Comparison of ENCODE assay signal across 17 cellular contexts in the genomic region with DNA sequence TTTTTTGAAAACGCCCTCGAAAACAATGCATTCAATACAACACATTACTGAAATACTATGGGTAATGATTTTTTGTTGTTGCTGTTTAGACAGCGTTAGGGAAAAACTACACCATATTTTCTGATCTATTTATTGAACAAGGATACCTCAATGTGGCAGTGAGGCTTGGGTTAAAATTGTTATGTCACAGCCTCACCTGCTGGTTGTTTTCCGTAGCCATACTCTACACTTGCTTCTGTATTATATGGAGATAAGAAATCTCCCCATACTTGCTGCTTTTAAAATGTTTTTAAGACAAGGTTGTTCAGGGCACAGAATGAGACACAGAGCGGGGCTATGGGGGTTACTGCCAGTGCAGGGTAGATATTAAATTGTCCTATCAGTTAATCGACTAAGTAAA.
DNase-seq lines count a peak whose midpoint lies in the region; ATAC-seq and TF ChIP-seq lines count a peak whose summit lies in the region.
"Had no signal": no experiment of that assay in that cellular context is flagged by ENCODE, and none has a peak within 500 bp of the region (broad histone marks: within the 10 kb centered on the region; RNA-seq: fewer than 3 reads in every experiment).

No MANE protein-coding gene starts in this region.

- POLR2A ChIA-PET in SK-N-SH (lab: Yijun Ruan, JAX) (no interaction called here), activated B cell treated with CpG ODN at 0.5 μM for 24 hours (lab: Charles Lee) (no interaction called here)

- H3K36me3 Mint-ChIP-seq in activated B cell treated with CpG ODN at 0.5 μM for 24 hours (ENCODE audit: low read depth) = no peaks in the 10 kb centered on the region
- H3K36me3 Mint-ChIP-seq: natural killer cell had no signal

- no peaks in the 10 kb centered on the region for H3K9me2 ChIP-seq in SK-N-SH
- H3K9me2 ChIP-seq in MM.1S (replicated peaks; ENCODE audit: insufficient read depth, low read length) = no peaks in the 10 kb centered on the region

- no peak overlapping the region for H3K27ac Mint-ChIP-seq in activated B cell treated with CpG ODN at 0.5 μM for 24 hours
- H3K27ac Mint-ChIP-seq: activated naive CD4-positive, alpha-beta T cell treated with anti-CD3 and anti-CD28 coated beads for 36 hours; natural killer cell had no signal

- intact Hi-C loops in activated B cell treated with CpG ODN at 0.5 μM for 24 hours (cut with micrococcal nuclease) = loop anchor here (1.0 to 5.0 kb wide), 4 partner anchors 79 to 556 kb away; no protein-coding TSS in a partner anchor

- no peak for DNase-seq in SK-N-SH
- no peak for DNase-seq in activated B cell treated with CpG ODN at 0.5 μM for 24 hours
- no peak for DNase-seq in retinal pigment epithelial cell (ENCODE audit: low read depth)
- no peak for DNase-seq in mesenchymal stem cell
- DNase-seq in epidermal melanocyte (ENCODE audit: insufficient read length, low spot score) = no peak
- DNase-seq in MM.1S = no peak
- DNase-seq: activated CD4-positive, alpha-beta T cell treated with anti-CD3 and anti-CD28 coated beads, Interleukin-2, amount 50 U/mL, for 4 hours; activated naive CD4-positive, alpha-beta T cell treated with anti-CD3 and anti-CD28 coated beads for 36 hours; islet precursor cell; MV-4-11; natural killer cell; NCI-H526 treated with DMSO at 0.1 percent for 48 hours; uterus had no signal

- H4K20me1 ChIP-seq in SK-N-SH (ENCODE audit: insufficient read depth) (no peaks in the 10 kb centered on the region), MM.1S (ENCODE audit: insufficient read depth, low read length) (no peaks in the 10 kb centered on the region)

- no peak overlapping the region for H3K14ac ChIP-seq in mesenchymal stem cell (ENCODE audit: low read length in 2 of 2)

- CTCF ChIA-PET in SK-N-SH (lab: Yijun Ruan, JAX) = interaction anchor here (0.6 to 4.1 kb wide), 5 partner anchors 11 to 557 kb away, joined by 3 to 16 read pairs (median 3); no protein-coding TSS in a partner anchor
- CTCF ChIA-PET in activated B cell treated with CpG ODN at 0.5 μM for 24 hours (lab: Charles Lee) = interaction anchor here (1.0 to 5.7 kb wide), 6 partner anchors 69 to 259 kb away, joined by 3 to 110 read pairs (median 7); no protein-coding TSS in a partner anchor

- H3K23ac ChIP-seq in mesenchymal stem cell (ENCODE audit: low read length in 2 of 2) = no peak overlapping the region

- no peak overlapping the region for H4K8ac ChIP-seq in mesenchymal stem cell (ENCODE audit: low read length)

- no peak overlapping the region for H2BK15ac ChIP-seq in mesenchymal stem cell (ENCODE audit: low read depth, poor library complexity, severe bottlenecking)

- no peaks in the 10 kb centered on the region for H3K27me3 Mint-ChIP-seq in activated B cell treated with CpG ODN at 0.5 μM for 24 hours

- H3K4ac ChIP-seq in mesenchymal stem cell (ENCODE audit: low read depth in 1 of 2, low read length in 2 of 2) = no peak overlapping the region

- no peak overlapping the region for H2BK12ac ChIP-seq in mesenchymal stem cell (ENCODE audit: low read length in 2 of 2)

- H3K4me2 ChIP-seq in SK-N-SH (no peak overlapping the region), mesenchymal stem cell (ENCODE audit: low read length, poor library complexity, severe bottlenecking) (no peak overlapping the region), MM.1S (ENCODE audit: low read depth, low read length) (no peak overlapping the region)
- H3K4me2 ChIP-seq: smooth muscle cell had no signal

- H3K4me3 Mint-ChIP-seq in activated B cell treated with CpG ODN at 0.5 μM for 24 hours = no peak overlapping the region
- H3K4me3 Mint-ChIP-seq: activated naive CD4-positive, alpha-beta T cell treated with anti-CD3 and anti-CD28 coated beads for 36 hours; natural killer cell had no signal

- no peak overlapping the region for H2BK120ac ChIP-seq in mesenchymal stem cell (ENCODE audit: low read depth, low read length)

- H3K4me1 ChIP-seq in SK-N-SH (ENCODE audit: control insufficient read depth in 1 of 2, insufficient read depth in 2 of 2, low read depth in 1 of 2, low read length in 1 of 2) (no peaks in the 10 kb centered on the region), mesenchymal stem cell (ENCODE audit: control insufficient read depth, insufficient read depth, low read depth, low read length) (no peaks in the 10 kb centered on the region), MM.1S (ENCODE audit: low read length) (no peaks in the 10 kb centered on the region)
- H3K4me1 ChIP-seq: uterus had no signal

- H3K4me1 Mint-ChIP-seq in activated B cell treated with CpG ODN at 0.5 μM for 24 hours = no peaks in the 10 kb centered on the region
- H3K4me1 Mint-ChIP-seq: natural killer cell had no signal

- H4K91ac ChIP-seq in mesenchymal stem cell (ENCODE audit: low read length) = no peak overlapping the region

- TF ChIP-seq EP300 in SK-N-SH (IDR thresholded peaks at IDR 0.05; ENCODE audit: borderline replicate concordance in 1 of 2, low read depth in 1 of 2, low read length in 1 of 2) = no peak

- H3K27ac ChIP-seq in SK-N-SH (ENCODE audit: low read depth in 2 of 2, low read length in 1 of 2) (no peak overlapping the region), mesenchymal stem cell (ENCODE audit: low read length, poor library complexity, severe bottlenecking) (no peak overlapping the region), MM.1S (ENCODE audit: low read length) (no peak overlapping the region)
- H3K27ac ChIP-seq: uterus had no signal

- no peak for ATAC-seq in SK-N-SH treated with all-trans-retinoic acid at 6 μM for 48 hours
- ATAC-seq in HG02623 (IDR thresholded peaks at IDR 0.05; ENCODE audit: unreplicated experiment) = peak; percentile 53
- ATAC-seq in activated B cell treated with CpG ODN at 0.5 μM for 24 hours (ENCODE audit: low read depth) = peak; percentile 58
- ATAC-seq: HCT116, natural killer cell had no signal

- H3F3A ChIP-seq in SK-N-SH (replicated peaks; ENCODE audit: insufficient read depth) (no peaks in the 10 kb centered on the region), MM.1S (ENCODE audit: insufficient read depth, low read length) (no peaks in the 10 kb centered on the region)

- no peaks in the 10 kb centered on the region for H3K9me3 ChIP-seq in SK-N-SH
- peaks cover 5% of the 10 kb centered on the region for H3K9me3 ChIP-seq in mesenchymal stem cell (ENCODE audit: control insufficient read depth, low read length)
- H3K9me3 ChIP-seq in MM.1S (replicated peaks; ENCODE audit: insufficient read depth, low read length) = no peaks in the 10 kb centered on the region
- H3K9me3 ChIP-seq: uterus had no signal

- H3K79me1 ChIP-seq in mesenchymal stem cell (replicated peaks; ENCODE audit: low read length, poor library complexity, severe bottlenecking) = no peaks in the 10 kb centered on the region

- H3K9ac ChIP-seq in SK-N-SH (no peak overlapping the region), mesenchymal stem cell (ENCODE audit: low read length) (no peak overlapping the region), MM.1S (ENCODE audit: low read length) (no peak overlapping the region)

- 31% methylated on average over 6 of the region's 6 CpGs for WGBS in SK-N-SH (ENCODE audit: low lambda C conversion rate)
- 88% methylated on average over 1 of the region's 6 CpGs for WGBS in mesenchymal stem cell

- no peak overlapping the region for H3K18ac ChIP-seq in mesenchymal stem cell (ENCODE audit: low read depth in 1 of 2, low read length in 2 of 2)

- no peak overlapping the region for H2BK5ac ChIP-seq in mesenchymal stem cell (ENCODE audit: low read depth, low read length, poor library complexity, severe bottlenecking)

- H2AFZ ChIP-seq in SK-N-SH (ENCODE audit: low read depth) = no peak overlapping the region
- H2AFZ ChIP-seq in mesenchymal stem cell (ENCODE audit: low read depth, low read length) = no peak overlapping the region
- no peak overlapping the region for H2AFZ ChIP-seq in MM.1S (ENCODE audit: low read length)

- no peak overlapping the region for H2AK5ac ChIP-seq in mesenchymal stem cell (ENCODE audit: low read length, severe bottlenecking)

- H3K4me3 ChIP-seq in SK-N-SH (ENCODE audit: low read depth in 2 of 2, low read length in 1 of 2) (no peak overlapping the region), retinal pigment epithelial cell (ENCODE audit: low read length) (no peak overlapping the region), mesenchymal stem cell (ENCODE audit: insufficient read depth in 1 of 2, low read depth in 1 of 2, low read length in 2 of 2) (no peak overlapping the region), MM.1S (ENCODE audit: low read length) (no peak overlapping the region)
- H3K4me3 ChIP-seq: smooth muscle cell, uterus had no signal

- H3K27me3 ChIP-seq in SK-N-SH (ENCODE audit: insufficient read depth) (no peaks in the 10 kb centered on the region), mesenchymal stem cell (ENCODE audit: control insufficient read depth in 1 of 2, insufficient read depth in 1 of 2, low read length in 2 of 2) (no peaks in the 10 kb centered on the region), MM.1S (replicated peaks; ENCODE audit: insufficient read depth, low read length) (no peaks in the 10 kb centered on the region)
- H3K27me3 ChIP-seq: uterus had no signal

- TF ChIP-seq RAD21 in SK-N-SH (IDR thresholded peaks at IDR 0.05; ENCODE audit: low read length) = peak; percentile 66

- H3K79me2 ChIP-seq in SK-N-SH (ENCODE audit: insufficient read depth) (no peaks in the 10 kb centered on the region), MM.1S (ENCODE audit: low read length) (no peaks in the 10 kb centered on the region)

- no peaks in the 10 kb centered on the region for H3K36me3 ChIP-seq in SK-N-SH (replicated peaks in 1 of 2; ENCODE audit: control insufficient read depth in 1 of 2, insufficient read depth in 2 of 2, low read length in 1 of 2)
- H3K36me3 ChIP-seq in mesenchymal stem cell (ENCODE audit: control insufficient read depth in 1 of 2, insufficient read depth in 2 of 2, low read depth in 1 of 2, low read length in 2 of 2) = no peaks in the 10 kb centered on the region
- H3K36me3 ChIP-seq in MM.1S (replicated peaks; ENCODE audit: insufficient read depth, low read length) = no peaks in the 10 kb centered on the region
- H3K36me3 ChIP-seq: uterus had no signal

- TF ChIP-seq CTCF in SK-N-SH (IDR thresholded peaks at IDR 0.05) = peak; percentile 17; the same call in 1 of the 2 replicates
- TF ChIP-seq CTCF in activated B cell treated with CpG ODN at 0.5 μM for 24 hours (IDR thresholded peaks at IDR 0.05) = no peak
- peak; percentile 17 for TF ChIP-seq CTCF in retinal pigment epithelial cell (conservative IDR thresholded peaks at IDR 0.05; ENCODE audit: low read depth, low read length)
- no peak for TF ChIP-seq CTCF in MM.1S (IDR thresholded peaks at IDR 0.05; ENCODE audit: low read length)

- H3K9me3 Mint-ChIP-seq in activated B cell treated with CpG ODN at 0.5 μM for 24 hours = no peaks in the 10 kb centered on the region
- H3K9me3 Mint-ChIP-seq: activated naive CD4-positive, alpha-beta T cell treated with anti-CD3 and anti-CD28 coated beads for 36 hours; natural killer cell had no signal

TF ChIP-seq in SK-N-SH, 30 proteins besides CTCF, POLR2A, EP300 and RAD21:
- TF ChIP-seq EZH2phosphoT487 (IDR thresholded peaks at IDR 0.05; ENCODE audit: borderline replicate concordance, low read depth) (no peak), SMC3 (IDR thresholded peaks at IDR 0.05; ENCODE audit: low read depth, low read length) (peak; percentile 19; the same call in 1 of the 2 replicates)

TF ChIP-seq in SK-N-SH treated with all-trans-retinoic acid at 6 μM for 48 hours, 23 proteins besides CTCF, POLR2A, EP300 and RAD21 (continues in another document):
- no peak for TF ChIP-seq TCF4 (CRISPR knock-in tag; IDR thresholded peaks at IDR 0.05; ENCODE audit: borderline replicate concordance)
- no peak for TF ChIP-seq PPARA (CRISPR knock-in tag; IDR thresholded peaks at IDR 0.05; ENCODE audit: borderline replicate concordance)

Comparison
In these comparisons a context has a peak if more than half of its experiments do, and no peak if none do; other contexts are left out.
1. CTCF ChIP-seq: peak in SK-N-SH (single experiment) and retinal pigment epithelial cell (single experiment); none in activated B cell treated with CpG ODN at 0.5 μM for 24 hours (single experiment) and MM.1S (single experiment).